1 cellular context compared by ENCODE assay signal in genomic region chr10:3172446-3173172, GRCh38.
TF ChIP-seq lines count a peak whose summit lies in the region.

Gene PITRM1, minus strand, starts transcription at chr10:3172782. Its CDS starts 10 bp downstream, at chr10:3172772.

TF ChIP-seq in WTC11, 78 proteins besides CTCF, POLR2A, EP300 and RAD21 (continued from another document):
- TF ChIP-seq ARID4B (CRISPR knock-in tag; IDR thresholded peaks at IDR 0.05; ENCODE audit: borderline replicate concordance) (peak; percentile 92; the same call in 1 of the 2 replicates), FOXP4 (CRISPR knock-in tag; IDR thresholded peaks at IDR 0.05) (peak; percentile 91; the same call in 1 of the 2 replicates), ETV6 (CRISPR knock-in tag; IDR thresholded peaks at IDR 0.05) (peak; percentile 81; the same call in 1 of the 2 replicates), FOXK1 (CRISPR knock-in tag; IDR thresholded peaks at IDR 0.05) (peak; percentile 82; the same call in 1 of the 2 replicates), ZNF232 (CRISPR knock-in tag; IDR thresholded peaks at IDR 0.05) (peak; percentile 74; the same call in 1 of the 2 replicates), TP53 (CRISPR knock-in tag; IDR thresholded peaks at IDR 0.05) (peak; percentile 83; the same call in 1 of the 2 replicates), USF1 (CRISPR knock-in tag; IDR thresholded peaks at IDR 0.05) (0 out of 2 replicates have a peak, but pooled peaks have one; percentile 24), CREB1 (CRISPR knock-in tag; IDR thresholded peaks at IDR 0.05) (0 out of 2 replicates have a peak, but pooled peaks have one; percentile 54), SP1 (CRISPR knock-in tag; conservative IDR thresholded peaks at IDR 0.05) (peak; percentile 95), HMGXB4 (CRISPR knock-in tag; IDR thresholded peaks at IDR 0.05) (0 out of 2 replicates have a peak, but pooled peaks have one; percentile 51), GTF2I (CRISPR knock-in tag; conservative IDR thresholded peaks at IDR 0.05) (no peak), FOXP1 (CRISPR knock-in tag; IDR thresholded peaks at IDR 0.05; ENCODE audit: borderline replicate concordance) (peak; percentile 50; the same call in 1 of the 2 replicates), USF2 (CRISPR knock-in tag; IDR thresholded peaks at IDR 0.05) (peak; percentile 45; the same call in 1 of the 2 replicates), IRF1 (CRISPR knock-in tag; IDR thresholded peaks at IDR 0.05) (peak; percentile 69; the same call in 1 of the 2 replicates), E2F5 (CRISPR knock-in tag; IDR thresholded peaks at IDR 0.05) (peak; percentile 74), ZNF396 (CRISPR knock-in tag; IDR thresholded peaks at IDR 0.05; ENCODE audit: borderline replicate concordance) (no peak), E2F1 (CRISPR knock-in tag; IDR thresholded peaks at IDR 0.05) (no peak)
